In the genomic region with DNA sequence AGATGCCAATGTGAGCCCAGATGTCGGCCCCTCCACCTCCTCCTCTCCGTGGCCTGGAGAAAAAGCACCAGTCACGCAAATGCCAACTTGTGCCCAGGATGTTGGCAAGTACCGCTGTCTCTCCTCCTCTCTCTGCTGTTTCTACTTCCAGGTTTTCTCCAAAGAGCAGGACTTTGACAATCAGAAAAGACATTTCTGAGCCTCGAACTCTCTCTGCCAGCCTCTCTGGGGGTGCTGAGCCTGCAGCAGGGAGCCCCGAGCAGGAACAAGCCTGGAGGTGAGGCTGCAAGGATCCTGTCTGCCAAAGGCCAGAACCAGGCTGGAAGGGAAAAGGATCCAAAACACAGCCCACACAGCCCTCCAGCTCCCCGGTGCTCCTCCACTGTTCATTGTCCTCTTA, we compare ENCODE assay signal across 18 cellular contexts.
DNase-seq lines count a peak whose midpoint lies in the region; ATAC-seq and TF ChIP-seq lines count a peak whose summit lies in the region.
"Had no signal": no experiment of that assay in that cellular context is flagged by ENCODE, and none has a peak within 500 bp of the region (broad histone marks: within the 10 kb centered on the region; RNA-seq: fewer than 3 reads in every experiment).

No MANE protein-coding gene starts in this region.

- H3K27ac Mint-ChIP-seq in endodermal cell = no peak overlapping the region
- H3K27ac Mint-ChIP-seq: B cell; CD14-positive monocyte; CD4-positive, alpha-beta T cell; CD8-positive, alpha-beta memory T cell; HFFc6 had no signal

- no peak overlapping the region for H3K4me3 Mint-ChIP-seq in endodermal cell
- H3K4me3 Mint-ChIP-seq: B cell; CD4-positive, alpha-beta T cell; CD8-positive, alpha-beta memory T cell; HFFc6 had no signal

- peak; percentile 25 for DNase-seq in H7
- DNase-seq in endodermal cell = peak; percentile 29
- DNase-seq in mesenteric fat pad (ENCODE audit: low spot score) = peak; percentile 80
- DNase-seq in sigmoid colon = peak; percentile 41
- no peak for DNase-seq in ACHN
- no peak for DNase-seq in brain microvascular endothelial cell
- DNase-seq: CD4-positive, alpha-beta T cell; CD8-positive, alpha-beta memory T cell; DMS53; DND-41; GM23248; HFFc6 had no signal

- TF ChIP-seq POLR2A in sigmoid colon (IDR thresholded peaks at IDR 0.05) = no peak
- TF ChIP-seq POLR2A in GM18505 (IDR thresholded peaks at IDR 0.05; ENCODE audit: borderline replicate concordance, extremely low read depth, insufficient read depth, insufficient read length) = no peak

- in situ Hi-C loops in ACHN (cut with HindIII; ENCODE audit: low pct_ligation_motif_present, low pct_unique_long_range_greater_than_20kb, low sequenced_read_pairs) = no loop called here
- in situ Hi-C loops in brain microvascular endothelial cell (cut with HindIII; ENCODE audit: low pct_ligation_motif_present, low sequenced_read_pairs) = no loop called here

- TF ChIP-seq CTCF in endodermal cell (conservative IDR thresholded peaks at IDR 0.05) = no peak
- no peak for TF ChIP-seq CTCF in sigmoid colon (IDR thresholded peaks at IDR 0.05)
- TF ChIP-seq CTCF in brain microvascular endothelial cell (IDR thresholded peaks at IDR 0.05; ENCODE audit: low read depth, low read length, missing control alignments) = no peak

- intact Hi-C loops in sigmoid colon (cut with DNase I) = no loop called here

- 85 to 87% methylated on average over 5 to 7 of the region's 7 CpGs for WGBS in endodermal cell (ENCODE audit: insufficient coverage in 1 of 2, insufficient read length in 1 of 2), 2 experiments
- 79 to 83% methylated on average over 7 of the region's 7 CpGs for WGBS in sigmoid colon, 2 donors

- H3K27ac ChIP-seq in endodermal cell (ENCODE audit: low read depth, low read length) (no peak overlapping the region), sigmoid colon (no peak overlapping the region), brain microvascular endothelial cell (no peak overlapping the region)
- H3K27ac ChIP-seq: BLaER1 treated with 17β-estradiol and CSF1 and Interleukin-3, amounts not matched to agents 10 nM and 100 nM; GM23248 had no signal

- H3K9me3 ChIP-seq in endodermal cell (ENCODE audit: control insufficient read depth, low read length) (peaks cover 6% of the 10 kb centered on the region), sigmoid colon (no peaks in the 10 kb centered on the region)
- H3K9me3 ChIP-seq: BLaER1 treated with 17β-estradiol and CSF1 and Interleukin-3, amounts not matched to agents 10 nM and 100 nM; HAP-1 had no signal

- ATAC-seq in GM18505 (IDR thresholded peaks at IDR 0.05; ENCODE audit: unreplicated experiment) (no peak), GM19395 (IDR thresholded peaks at IDR 0.05; ENCODE audit: unreplicated experiment) (no peak)

- H3K36me3 ChIP-seq in H7 (replicated peaks; ENCODE audit: control insufficient read depth, insufficient read depth, low read length) = no peaks in the 10 kb centered on the region
- no peaks in the 10 kb centered on the region for H3K36me3 ChIP-seq in endodermal cell (ENCODE audit: control insufficient read depth, insufficient read depth, low read length)
- peaks cover 18 to 99% (median 50%) of the 10 kb centered on the region in 4 donors for H3K36me3 ChIP-seq in sigmoid colon
- H3K36me3 ChIP-seq in brain microvascular endothelial cell (replicated peaks) = no peaks in the 10 kb centered on the region
- H3K36me3 ChIP-seq: BLaER1 treated with 17β-estradiol and CSF1 and Interleukin-3, amounts not matched to agents 10 nM and 100 nM; HAP-1 had no signal

- no peak for TF ChIP-seq EP300 in sigmoid colon (IDR thresholded peaks at IDR 0.05)

- no peaks in the 10 kb centered on the region for H3K9me3 Mint-ChIP-seq in endodermal cell
- H3K9me3 Mint-ChIP-seq: CD4-positive, alpha-beta T cell; CD8-positive, alpha-beta memory T cell; HFFc6 had no signal

- no peak overlapping the region for H3K4me3 ChIP-seq in H7 (ENCODE audit: insufficient read depth, low read depth, low read length)
- H3K4me3 ChIP-seq in endodermal cell (ENCODE audit: low read length) = no peak overlapping the region
- no peak overlapping the region for H3K4me3 ChIP-seq in sigmoid colon
- no peak overlapping the region for H3K4me3 ChIP-seq in brain microvascular endothelial cell (ENCODE audit: low read depth, low read length)
- H3K4me3 ChIP-seq: BLaER1 treated with 17β-estradiol and CSF1 and Interleukin-3, amounts not matched to agents 10 nM and 100 nM; GM23248; HAP-1 had no signal

- H3K27me3 ChIP-seq in H7 (ENCODE audit: control insufficient read depth, insufficient read depth, low read length) (no peaks in the 10 kb centered on the region), endodermal cell (ENCODE audit: control insufficient read depth, insufficient read depth, low read length, poor library complexity, severe bottlenecking) (no peaks in the 10 kb centered on the region), sigmoid colon (no peaks in the 10 kb centered on the region), brain microvascular endothelial cell (replicated peaks) (no peaks in the 10 kb centered on the region)
- H3K27me3 ChIP-seq: BLaER1 treated with 17β-estradiol and CSF1 and Interleukin-3, amounts not matched to agents 10 nM and 100 nM had no signal

- no peaks in the 10 kb centered on the region for H3K4me1 Mint-ChIP-seq in endodermal cell
- H3K4me1 Mint-ChIP-seq: B cell; CD14-positive monocyte; CD8-positive, alpha-beta memory T cell had no signal

- H3K27me3 Mint-ChIP-seq in endodermal cell (ENCODE audit: insufficient read depth) = no peaks in the 10 kb centered on the region

- no peak overlapping the region for H3K9ac ChIP-seq in endodermal cell (ENCODE audit: extremely low read depth, low read length, poor library complexity, severe bottlenecking)
- H3K9ac ChIP-seq: BLaER1 treated with 17β-estradiol and CSF1 and Interleukin-3, amounts not matched to agents 10 nM and 100 nM; GM23248 had no signal

- peaks cover 48% of the 10 kb centered on the region for H3K36me3 Mint-ChIP-seq in endodermal cell (ENCODE audit: low read depth)
- H3K36me3 Mint-ChIP-seq: CD14-positive monocyte; CD8-positive, alpha-beta memory T cell had no signal

- H3K4me1 ChIP-seq in endodermal cell (ENCODE audit: control insufficient read depth, insufficient read depth, low read length) (no peaks in the 10 kb centered on the region), sigmoid colon (no peaks in the 10 kb centered on the region)
- H3K4me1 ChIP-seq: HAP-1 had no signal

Comparison
In these comparisons a context has a peak if more than half of its experiments do, and no peak if none do; other contexts are left out.
1. DNase-seq: peak in H7 (single experiment), endodermal cell (single experiment), mesenteric fat pad (single experiment) and sigmoid colon (single experiment); none in ACHN (single experiment) and brain microvascular endothelial cell (single experiment).